1 cellular context compared by ENCODE assay signal in genomic region chr3:42655980-42656679, GRCh38.
TF ChIP-seq lines count a peak whose summit lies in the region.

No MANE protein-coding gene starts in this region.

TF ChIP-seq in K562, 482 proteins besides CTCF, POLR2A, EP300 and RAD21:
- no peak for TF ChIP-seq CREBBP (IDR thresholded peaks at IDR 0.05; ENCODE audit: low read depth, low read length)
- no peak for TF ChIP-seq SAFB (IDR thresholded peaks at IDR 0.05; ENCODE audit: borderline replicate concordance, low read depth, low read length)
- no peak for TF ChIP-seq ZNF778 (CRISPR knock-in tag; IDR thresholded peaks at IDR 0.05)
- TF ChIP-seq DPF2 (IDR thresholded peaks at IDR 0.05): 0 out of 2 replicates have a peak, but pooled peaks have one; percentile 16
- TF ChIP-seq MEIS2 (IDR thresholded peaks at IDR 0.05; ENCODE audit: partially characterized antibody): peak; percentile 79
- no peak for TF ChIP-seq ZNF395 (CRISPR knock-in tag; IDR thresholded peaks at IDR 0.05)
- no peak for TF ChIP-seq ETS1 (conservative IDR thresholded peaks at IDR 0.05; ENCODE audit: control insufficient read depth, low read depth, low read length)
- TF ChIP-seq ZNF263 (CRISPR knock-in tag; IDR thresholded peaks at IDR 0.05; ENCODE audit: borderline replicate concordance): peak; percentile 46; the same call in 1 of the 2 replicates
- TF ChIP-seq FOXK1 (CRISPR knock-in tag; IDR thresholded peaks at IDR 0.05; ENCODE audit: borderline replicate concordance): no peak
- no peak for TF ChIP-seq ZBTB40 (IDR thresholded peaks at IDR 0.05)
- no peak for TF ChIP-seq ZBTB40 (CRISPR knock-in tag; IDR thresholded peaks at IDR 0.05)
- TF ChIP-seq LARP7 (IDR thresholded peaks at IDR 0.05): no peak
- no peak for TF ChIP-seq NFIX (CRISPR knock-in tag; IDR thresholded peaks at IDR 0.05; ENCODE audit: low read depth)
- peak; percentile 63; the same call in 1 of the 2 replicates for TF ChIP-seq JUN (IDR thresholded peaks at IDR 0.05; ENCODE audit: borderline replicate concordance, low read depth, low read length)
- TF ChIP-seq JUN (CRISPR knock-in tag; IDR thresholded peaks at IDR 0.05; ENCODE audit: borderline replicate concordance): no peak
- no peak for TF ChIP-seq ZNF583 (CRISPR knock-in tag; IDR thresholded peaks at IDR 0.05)
- TF ChIP-seq FOSL1 (tag; conservative IDR thresholded peaks at IDR 0.05): peak; percentile 89
- no peak for TF ChIP-seq TARDBP (IDR thresholded peaks at IDR 0.05)
- no peak for TF ChIP-seq TAF15 (IDR thresholded peaks at IDR 0.05; ENCODE audit: low read depth, low read length)
- TF ChIP-seq REST (CRISPR knock-in tag; IDR thresholded peaks at IDR 0.05; ENCODE audit: low read depth): no peak
- no peak for TF ChIP-seq XRCC5 (IDR thresholded peaks at IDR 0.05; ENCODE audit: low read depth, low read length)
- no peak for TF ChIP-seq BCL6 (CRISPR knock-in tag; IDR thresholded peaks at IDR 0.05)
- TF ChIP-seq TAL1 (IDR thresholded peaks at IDR 0.05): no peak
- peak; percentile 70 for TF ChIP-seq ATF3 (IDR thresholded peaks at IDR 0.05)
- no peak for TF ChIP-seq ATF3 (CRISPR knock-in tag; conservative IDR thresholded peaks at IDR 0.05)
- peak; percentile 66 for TF ChIP-seq PKNOX1 (IDR thresholded peaks at IDR 0.05)
- no peak for TF ChIP-seq THRAP3 (IDR thresholded peaks at IDR 0.05; ENCODE audit: borderline replicate concordance)
- peak; percentile 60; the same call in 1 of the 2 replicates for TF ChIP-seq JUND (IDR thresholded peaks at IDR 0.05; ENCODE audit: borderline replicate concordance, low read depth, low read length)
- no peak for TF ChIP-seq JUND (tag; IDR thresholded peaks at IDR 0.05; ENCODE audit: borderline replicate concordance, low read depth, low read length)
- no peak for TF ChIP-seq FOXA1 (IDR thresholded peaks at IDR 0.05; ENCODE audit: borderline replicate concordance)
- TF ChIP-seq ATF2 (CRISPR knock-in tag; IDR thresholded peaks at IDR 0.05): no peak
- no peak for TF ChIP-seq ZBTB8A (IDR thresholded peaks at IDR 0.05; ENCODE audit: partially characterized antibody)
- no peak for TF ChIP-seq ZNF316 (IDR thresholded peaks at IDR 0.05)
- no peak for TF ChIP-seq NR2C2 (CRISPR knock-in tag; IDR thresholded peaks at IDR 0.05)
- TF ChIP-seq NR2C2 (tag; IDR thresholded peaks at IDR 0.05): no peak
- no peak for TF ChIP-seq ZNF347 (CRISPR knock-in tag; IDR thresholded peaks at IDR 0.05; ENCODE audit: low read depth)
- TF ChIP-seq HNRNPK (IDR thresholded peaks at IDR 0.05; ENCODE audit: low read depth, low read length, poor library complexity, severe bottlenecking): no peak
- TF ChIP-seq C11orf30 (IDR thresholded peaks at IDR 0.05; ENCODE audit: low read depth): no peak
- 0 out of 2 replicates have a peak, but pooled peaks have one; percentile 22 for TF ChIP-seq SMARCA4 (IDR thresholded peaks at IDR 0.05)
- TF ChIP-seq CREB5 (CRISPR knock-in tag; IDR thresholded peaks at IDR 0.05): no peak
- TF ChIP-seq MIER1 (IDR thresholded peaks at IDR 0.05; ENCODE audit: low read depth): no peak
- no peak for TF ChIP-seq HNRNPL (IDR thresholded peaks at IDR 0.05; ENCODE audit: low read depth, low read length)
- TF ChIP-seq ELK1 (CRISPR knock-in tag; IDR thresholded peaks at IDR 0.05): no peak
- TF ChIP-seq ZNF133 (CRISPR knock-in tag; IDR thresholded peaks at IDR 0.05): no peak
- no peak for TF ChIP-seq SRSF3 (IDR thresholded peaks at IDR 0.05; ENCODE audit: insufficient read depth, low read length)
